Comparison of ENCODE assay signal across 1 cellular context in the genomic region with DNA sequence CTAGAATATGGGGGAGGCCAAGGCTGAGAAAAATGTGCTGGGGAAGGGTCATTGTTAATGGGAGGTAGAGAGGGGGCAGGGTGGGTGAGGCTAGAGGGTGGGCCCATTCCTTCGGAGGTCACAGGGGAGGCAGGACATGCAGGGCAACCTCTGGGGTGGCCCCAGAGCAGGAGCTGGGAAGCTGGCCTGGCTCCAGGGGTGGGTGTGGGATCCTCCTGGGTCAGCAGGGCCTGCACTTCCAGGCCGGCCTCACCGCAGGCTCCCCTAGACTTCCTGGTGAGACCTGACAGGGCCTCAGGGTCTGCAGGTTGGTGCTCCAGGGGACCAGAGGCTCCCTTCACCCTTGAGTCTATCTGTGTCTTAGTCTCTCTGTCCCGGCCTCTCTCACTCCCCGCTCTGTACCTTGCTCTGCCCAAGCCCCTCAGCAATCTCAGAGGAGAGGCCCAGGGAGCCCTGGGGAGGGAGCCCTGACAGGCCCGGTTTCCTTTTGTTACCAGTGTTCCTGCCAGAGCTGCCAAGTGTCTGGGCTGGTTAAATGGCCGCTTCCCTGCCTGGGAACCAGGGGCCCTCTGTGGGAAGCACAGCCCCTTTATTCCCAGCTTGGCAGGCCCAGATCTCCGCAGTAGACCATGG.
TF ChIP-seq lines count a peak whose summit lies in the region.

No MANE protein-coding gene starts in this region.

TF ChIP-seq in GM12878, 131 proteins besides CTCF, POLR2A, EP300 and RAD21:
- no peak for TF ChIP-seq RCOR1 (conservative IDR thresholded peaks at IDR 0.05; ENCODE audit: low read depth, low read length)
- TF ChIP-seq SIX5 (IDR thresholded peaks at IDR 0.05; ENCODE audit: low read depth, low read length, severe bottlenecking) = no peak
- no peak for TF ChIP-seq GABPA (IDR thresholded peaks at IDR 0.05; ENCODE audit: low read depth)
- TF ChIP-seq POLR2AphosphoS5 (IDR thresholded peaks at IDR 0.05; ENCODE audit: low read length) = no peak
- no peak for TF ChIP-seq EED (IDR thresholded peaks at IDR 0.05; ENCODE audit: low read depth)
- TF ChIP-seq SUZ12 (IDR thresholded peaks at IDR 0.05; ENCODE audit: unreplicated experiment) = no peak
- TF ChIP-seq HDAC6 (IDR thresholded peaks at IDR 0.05; ENCODE audit: unreplicated experiment) = no peak
- no peak for TF ChIP-seq RFX5 (IDR thresholded peaks at IDR 0.05; ENCODE audit: low read depth, low read length)
- no peak for TF ChIP-seq YY1 (IDR thresholded peaks at IDR 0.05; ENCODE audit: low read depth, low read length)
- no peak for TF ChIP-seq MEF2A (IDR thresholded peaks at IDR 0.05; ENCODE audit: insufficient read depth, low read depth, low read length)
- TF ChIP-seq, protein P1, sequence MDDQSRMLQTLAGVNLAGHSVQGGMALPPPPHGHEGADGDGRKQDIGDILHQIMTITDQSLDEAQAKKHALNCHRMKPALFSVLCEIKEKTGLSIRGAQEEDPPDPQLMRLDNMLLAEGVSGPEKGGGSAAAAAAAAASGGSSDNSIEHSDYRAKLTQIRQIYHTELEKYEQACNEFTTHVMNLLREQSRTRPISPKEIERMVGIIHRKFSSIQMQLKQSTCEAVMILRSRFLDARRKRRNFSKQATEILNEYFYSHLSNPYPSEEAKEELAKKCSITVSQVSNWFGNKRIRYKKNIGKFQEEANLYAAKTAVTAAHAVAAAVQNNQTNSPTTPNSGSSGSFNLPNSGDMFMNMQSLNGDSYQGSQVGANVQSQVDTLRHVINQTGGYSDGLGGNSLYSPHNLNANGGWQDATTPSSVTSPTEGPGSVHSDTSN (IDR thresholded peaks at IDR 0.05; ENCODE audit: insufficient replicate concordance, low read depth, low read length) = no peak
- TF ChIP-seq MXI1 (IDR thresholded peaks at IDR 0.05; ENCODE audit: low read depth, low read length) = no peak
- no peak for TF ChIP-seq RUNX3 (IDR thresholded peaks at IDR 0.05; ENCODE audit: low read length)
- no peak for TF ChIP-seq RB1 (IDR thresholded peaks at IDR 0.05; ENCODE audit: borderline replicate concordance)
